In genomic region chr10:128766915-128767314, GRCh38 we compare ENCODE assay signal across 3 cellular contexts.
"Had no signal": no experiment of that assay in that cellular context is flagged by ENCODE, and none has a peak within 500 bp of the region (broad histone marks: within the 10 kb centered on the region; RNA-seq: fewer than 3 reads in every experiment).

No MANE protein-coding gene starts in this region.

- DNase-seq: GDM1, GF-D8 had no signal

- ATAC-seq: GM12878 had no signal

- H3K4me3 ChIP-seq: GM12878 had no signal
